8 cellular contexts compared by ENCODE assay signal in genomic region chr22:40156001-40156516, GRCh38. TPM values are rescaled to one million over a fixed set of nuclear protein-coding genes. Genes with fewer than 3 reads are reported as not detected.
DNase-seq lines count a peak whose midpoint lies in the region; ATAC-seq and TF ChIP-seq lines count a peak whose summit lies in the region.

No MANE protein-coding gene starts in this region.

- peak; percentile 43; the same call in 1 of the 2 replicates for TF ChIP-seq CTCF in HEK293 (tag by site-specific recombination; IDR thresholded peaks at IDR 0.05)

- H3K4me1 ChIP-seq in HEK293 (ENCODE audit: control insufficient read depth, insufficient read depth, low read length): peaks cover 12% of the 10 kb centered on the region

- H3K36me3 Mint-ChIP-seq in naive thymus-derived CD8-positive, alpha-beta T cell: peaks cover 0 to 47% (median 3%) of the 10 kb centered on the region in 3 donors

- in situ Hi-C loops in ACHN (cut with HindIII; ENCODE audit: low pct_ligation_motif_present, low pct_unique_long_range_greater_than_20kb, low sequenced_read_pairs): no loop called here

- H3K9me3 Mint-ChIP-seq in naive thymus-derived CD8-positive, alpha-beta T cell: no peaks in the 10 kb centered on the region

- DNase-seq in ACHN (peak; percentile 8), NOMO-1 treated with dmso at 0.1 percent for 144 hours (lab: John Stamatoyannopoulos, UW; ENCODE audit: unreplicated experiment) (peak; percentile 18), dedifferentiated amniotic fluid mesenchymal stem cell (ENCODE audit: extremely low spot score) (peak; percentile 38), medulla oblongata (ENCODE audit: extremely low spot score) (no peak)
- no peak for DNase-seq in naive thymus-derived CD8-positive, alpha-beta T cell

- no peaks in the 10 kb centered on the region for H3K27me3 Mint-ChIP-seq in naive thymus-derived CD8-positive, alpha-beta T cell

- H3K4me3 Mint-ChIP-seq in naive thymus-derived CD8-positive, alpha-beta T cell: no peak overlapping the region

- CTCF ChIA-PET in HEK293 (lab: Yijun Ruan, JAX): interaction anchor here (0.9 kb wide), 1 partner anchor 16 kb away, joined by 3 read pairs; no protein-coding TSS in a partner anchor

- peak overlapping the region in 8 of 10 donors; percentile 36 to 85 (median 73) for H3K27ac Mint-ChIP-seq in naive thymus-derived CD8-positive, alpha-beta T cell

- no peaks in the 10 kb centered on the region; a peak in 1 of 3 replicates for H3K36me3 ChIP-seq in HEK293 (ENCODE audit: control insufficient read depth in 2 of 2, insufficient read depth in 1 of 2, low read length in 2 of 2)

- no peak overlapping the region for H3K4me3 ChIP-seq in HEK293 (ENCODE audit: low read depth, low read length)

- peak overlapping the region; percentile 35; the same call in 1 of the 2 replicates for H3K27ac ChIP-seq in HEK293 (ENCODE audit: extremely low read depth, low read depth, low read length)

- peak in 1 of 2 donors; percentile 30 for ATAC-seq in naive thymus-derived CD8-positive, alpha-beta T cell
- ATAC-seq in HG03280 (IDR thresholded peaks at IDR 0.05; ENCODE audit: unreplicated experiment) (no peak), GM21576 (IDR thresholded peaks at IDR 0.05; ENCODE audit: unreplicated experiment) (no peak)

- POLR2A ChIA-PET in HEK293 (lab: Yijun Ruan, JAX): no interaction called here
- POLR2A ChIA-PET in naive thymus-derived CD8-positive, alpha-beta T cell (lab: Charles Lee): interaction anchor here (0.6 kb wide), 1 partner anchor 17 kb away, joined by 4 read pairs; no protein-coding TSS in a partner anchor

- H3K4me1 Mint-ChIP-seq in naive thymus-derived CD8-positive, alpha-beta T cell: peaks cover 5 to 23% (median 9%) of the 10 kb centered on the region in 4 donors

- H3K9me3 ChIP-seq in HEK293 (ENCODE audit: control insufficient read depth, insufficient read depth, low read depth, low read length): no peaks in the 10 kb centered on the region

TF ChIP-seq in HEK293, 187 proteins besides CTCF, POLR2A, EP300 and RAD21 (continues in another document):
- peak; percentile 98 for TF ChIP-seq SCRT1 (tag by site-specific recombination; IDR thresholded peaks at IDR 0.05; ENCODE audit: borderline replicate concordance)
- peak; percentile 99 for TF ChIP-seq SCRT2 (tag by site-specific recombination; IDR thresholded peaks at IDR 0.05)
- TF ChIP-seq, protein P1, sequence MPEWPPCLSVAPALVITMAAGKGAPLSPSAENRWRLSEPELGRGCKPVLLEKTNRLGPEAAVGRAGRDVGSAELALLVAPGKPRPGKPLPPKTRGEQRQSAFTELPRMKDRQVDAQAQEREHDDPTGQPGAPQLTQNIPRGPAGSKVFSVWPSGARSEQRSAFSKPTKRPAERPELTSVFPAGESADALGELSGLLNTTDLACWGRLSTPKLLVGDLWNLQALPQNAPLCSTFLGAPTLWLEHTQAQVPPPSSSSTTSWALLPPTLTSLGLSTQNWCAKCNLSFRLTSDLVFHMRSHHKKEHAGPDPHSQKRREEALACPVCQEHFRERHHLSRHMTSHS (tag by site-specific recombination; IDR thresholded peaks at IDR 0.05): no peak
- no peak for TF ChIP-seq ZNF76 (tag by site-specific recombination; IDR thresholded peaks at IDR 0.05; ENCODE audit: borderline replicate concordance, low read depth)
- peak; percentile 63; the same call in 1 of the 2 replicates for TF ChIP-seq KLF1 (tag by site-specific recombination; IDR thresholded peaks at IDR 0.05)
- peak; percentile 61; the same call in 1 of the 2 replicates for TF ChIP-seq ZEB2 (tag by site-specific recombination; IDR thresholded peaks at IDR 0.05)
- TF ChIP-seq ZNF558 (tag by site-specific recombination; IDR thresholded peaks at IDR 0.05): 0 out of 2 replicates have a peak, but pooled peaks have one; percentile 42
- no peak for TF ChIP-seq ZNF146 (tag by site-specific recombination; IDR thresholded peaks at IDR 0.05)
- TF ChIP-seq GLIS1 (tag by site-specific recombination; IDR thresholded peaks at IDR 0.05): peak; percentile 32; the same call in 1 of the 2 replicates
- TF ChIP-seq ZNF629 (tag by site-specific recombination; IDR thresholded peaks at IDR 0.05): peak; percentile 63
- TF ChIP-seq GLIS2 (tag by site-specific recombination; IDR thresholded peaks at IDR 0.05): no peak
- TF ChIP-seq OVOL3 (tag by site-specific recombination; IDR thresholded peaks at IDR 0.05): 0 out of 2 replicates have a peak, but pooled peaks have one; percentile 33
- 0 out of 2 replicates have a peak, but pooled peaks have one; percentile 25 for TF ChIP-seq ZNF660 (tag by site-specific recombination; IDR thresholded peaks at IDR 0.05)
- no peak for TF ChIP-seq ZNF701 (tag by site-specific recombination; IDR thresholded peaks at IDR 0.05)
- peak; percentile 32 for TF ChIP-seq ZIC2 (tag by site-specific recombination; IDR thresholded peaks at IDR 0.05)
- TF ChIP-seq OSR2 (tag by site-specific recombination; IDR thresholded peaks at IDR 0.05): peak; percentile 65; the same call in 1 of the 2 replicates
- TF ChIP-seq ZNF610 (tag by site-specific recombination; IDR thresholded peaks at IDR 0.05; ENCODE audit: borderline replicate concordance): peak; percentile 22; the same call in 1 of the 2 replicates
- no peak for TF ChIP-seq ZNF626 (tag by site-specific recombination; IDR thresholded peaks at IDR 0.05)
- TF ChIP-seq GLI4 (tag by site-specific recombination; IDR thresholded peaks at IDR 0.05): no peak
- peak; percentile 47; the same call in 1 of the 2 replicates for TF ChIP-seq HIC1 (tag by site-specific recombination; IDR thresholded peaks at IDR 0.05)
- TF ChIP-seq ZNF48 (tag by site-specific recombination; IDR thresholded peaks at IDR 0.05): no peak
- TF ChIP-seq ZNF24 (tag by site-specific recombination; IDR thresholded peaks at IDR 0.05): peak; percentile 65; the same call in 1 of the 2 replicates
- TF ChIP-seq ZNF544 (tag by site-specific recombination; IDR thresholded peaks at IDR 0.05): no peak
- TF ChIP-seq ZXDB (tag by site-specific recombination; IDR thresholded peaks at IDR 0.05): peak; percentile 68; the same call in 1 of the 2 replicates
- TF ChIP-seq, protein P2, sequence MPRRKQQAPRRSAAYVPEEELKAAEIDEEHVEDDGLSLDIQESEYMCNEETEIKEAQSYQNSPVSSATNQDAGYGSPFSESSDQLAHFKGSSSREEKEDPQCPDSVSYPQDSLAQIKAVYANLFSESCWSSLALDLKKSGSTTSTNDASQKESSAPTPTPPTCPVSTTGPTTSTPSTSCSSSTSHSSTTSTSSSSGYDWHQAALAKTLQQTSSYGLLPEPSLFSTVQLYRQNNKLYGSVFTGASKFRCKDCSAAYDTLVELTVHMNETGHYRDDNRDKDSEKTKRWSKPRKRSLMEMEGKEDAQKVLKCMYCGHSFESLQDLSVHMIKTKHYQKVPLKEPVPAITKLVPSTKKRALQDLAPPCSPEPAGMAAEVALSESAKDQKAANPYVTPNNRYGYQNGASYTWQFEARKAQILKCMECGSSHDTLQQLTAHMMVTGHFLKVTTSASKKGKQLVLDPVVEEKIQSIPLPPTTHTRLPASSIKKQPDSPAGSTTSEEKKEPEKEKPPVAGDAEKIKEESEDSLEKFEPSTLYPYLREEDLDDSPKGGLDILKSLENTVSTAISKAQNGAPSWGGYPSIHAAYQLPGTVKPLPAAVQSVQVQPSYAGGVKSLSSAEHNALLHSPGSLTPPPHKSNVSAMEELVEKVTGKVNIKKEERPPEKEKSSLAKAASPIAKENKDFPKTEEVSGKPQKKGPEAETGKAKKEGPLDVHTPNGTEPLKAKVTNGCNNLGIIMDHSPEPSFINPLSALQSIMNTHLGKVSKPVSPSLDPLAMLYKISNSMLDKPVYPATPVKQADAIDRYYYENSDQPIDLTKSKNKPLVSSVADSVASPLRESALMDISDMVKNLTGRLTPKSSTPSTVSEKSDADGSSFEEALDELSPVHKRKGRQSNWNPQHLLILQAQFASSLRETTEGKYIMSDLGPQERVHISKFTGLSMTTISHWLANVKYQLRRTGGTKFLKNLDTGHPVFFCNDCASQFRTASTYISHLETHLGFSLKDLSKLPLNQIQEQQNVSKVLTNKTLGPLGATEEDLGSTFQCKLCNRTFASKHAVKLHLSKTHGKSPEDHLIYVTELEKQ (tag by site-specific recombination; IDR thresholded peaks at IDR 0.05; ENCODE audit: borderline replicate concordance): 0 out of 2 replicates have a peak, but pooled peaks have one; percentile 16

RNA-seq across cellular contexts. Expression of gene TNRC6B, which starts 21.7 kb away (rescaled TPM):
- 100 to 1,000 TPM; 134 to 142 TPM for total RNA-seq in naive thymus-derived CD8-positive, alpha-beta T cell
- polyA plus RNA-seq in naive thymus-derived CD8-positive, alpha-beta T cell: 100 to 1,000 TPM in 2 of 3 donors, 10 to 100 TPM in 1; 67.3 to 116 (median 115) TPM

Comparison
In these comparisons a context has a peak if more than half of its experiments do, and no peak if none do; other contexts are left out.
1. DNase-seq: peak in ACHN (single experiment), NOMO-1 treated with dmso at 0.1 percent for 144 hours (single experiment) and dedifferentiated amniotic fluid mesenchymal stem cell (single experiment); none in naive thymus-derived CD8-positive, alpha-beta T cell (0 of 10) and medulla oblongata (single experiment).